Comparison of ENCODE assay signal across 8 cellular contexts in the genomic region with DNA sequence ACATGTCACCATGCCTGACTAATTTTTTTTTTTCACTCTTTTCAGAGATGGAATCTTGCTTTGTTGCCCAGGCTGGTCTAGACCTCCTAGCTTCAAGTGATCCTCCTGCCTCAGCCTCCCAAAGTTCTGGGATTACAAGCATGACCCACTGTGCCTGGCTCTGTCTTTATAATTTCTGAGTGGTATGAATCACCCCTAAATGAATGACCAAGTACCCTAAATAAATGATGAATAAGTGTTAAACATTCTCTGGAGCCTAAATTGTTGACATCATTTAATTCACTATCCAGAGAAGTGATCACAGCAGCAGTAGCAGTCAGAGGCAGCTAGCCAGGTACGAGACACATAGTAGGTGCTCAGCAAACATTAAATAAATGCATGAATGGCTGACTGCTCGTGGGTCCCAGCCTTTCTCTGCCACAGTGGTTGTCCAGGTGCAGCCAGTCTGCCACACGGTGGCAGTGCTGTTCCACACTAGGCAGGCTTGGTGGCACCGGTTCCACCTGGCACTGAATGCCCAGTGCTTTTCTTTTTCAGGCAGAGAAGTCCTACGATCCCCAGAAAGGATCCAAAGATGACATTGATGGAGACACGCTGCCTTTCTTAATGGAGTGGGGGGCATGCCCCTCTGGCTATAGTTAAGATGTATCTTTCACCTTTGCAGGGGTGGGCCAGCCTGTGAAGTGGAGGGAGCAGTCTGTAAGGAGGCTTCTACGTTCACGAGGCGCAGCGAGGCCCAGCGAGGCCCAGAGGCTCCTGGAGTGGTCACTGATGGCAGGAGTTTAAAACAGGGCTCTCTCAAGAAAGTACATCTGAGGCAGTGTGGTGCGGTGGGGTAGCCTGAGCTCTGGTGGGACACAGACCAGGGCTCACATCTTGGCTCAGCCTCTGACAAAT. TPM values are rescaled to one million over a fixed set of nuclear protein-coding genes. Genes with fewer than 3 reads are reported as not detected.
DNase-seq lines count a peak whose midpoint lies in the region; ATAC-seq and TF ChIP-seq lines count a peak whose summit lies in the region.

No MANE protein-coding gene starts in this region.

- no peak overlapping the region for H3K9ac ChIP-seq in HCT116 (ENCODE audit: low read length)

- TF ChIP-seq RAD21 in HCT116 (IDR thresholded peaks at IDR 0.05; ENCODE audit: low read depth): peak; percentile 97

- no peaks in the 10 kb centered on the region for H3K9me2 ChIP-seq in HCT116 (ENCODE audit: insufficient read depth)

- intact Hi-C loops in HCT116 (cut with micrococcal nuclease): loop anchor here (1.0 to 5.0 kb wide), 5 partner anchors 227 to 955 kb away; no protein-coding TSS in a partner anchor
- intact Hi-C loops in breast epithelium (cut with DNase I; ENCODE audit: low total_unique reads): no loop called here

- no peaks in the 10 kb centered on the region for H3K36me3 ChIP-seq in HCT116 (ENCODE audit: control insufficient read depth in 1 of 2, insufficient read depth in 2 of 2, low read length in 2 of 2)
- H3K36me3 ChIP-seq in WERI-Rb-1: no peaks in the 10 kb centered on the region
- H3K36me3 ChIP-seq in breast epithelium: no peaks in the 10 kb centered on the region
- no peaks in the 10 kb centered on the region for H3K36me3 ChIP-seq in kidney epithelial cell (ENCODE audit: control insufficient read depth, insufficient read depth, low read length)

- H3K9me3 ChIP-seq in HCT116 (ENCODE audit: control insufficient read depth in 1 of 2, insufficient read depth in 1 of 2, low read depth in 1 of 2, low read length in 2 of 2) (no peaks in the 10 kb centered on the region), WERI-Rb-1 (ENCODE audit: severe bottlenecking) (no peaks in the 10 kb centered on the region), breast epithelium (no peaks in the 10 kb centered on the region)

- no peaks in the 10 kb centered on the region for H3K79me2 ChIP-seq in HCT116 (ENCODE audit: insufficient read depth, low read length)

- peak; percentile 98 for ATAC-seq in HCT116

- POLR2A ChIA-PET in HCT116 (lab: Charles Lee): no interaction called here

- CTCF ChIA-PET in HCT116 (lab: Charles Lee): interaction anchor here (0.5 to 2.2 kb wide), 6 partner anchors 8 to 956 kb away, joined by 3 to 8 read pairs (median 4); partner anchors contain the start of gene TTC12

- H3K27me3 ChIP-seq in HCT116 (ENCODE audit: insufficient read depth, low read length) (peaks cover 19% of the 10 kb centered on the region), WERI-Rb-1 (ENCODE audit: insufficient read depth, low read depth, severe bottlenecking) (no peaks in the 10 kb centered on the region), breast epithelium (no peaks in the 10 kb centered on the region), kidney epithelial cell (ENCODE audit: control insufficient read depth, insufficient read depth, low read length) (no peaks in the 10 kb centered on the region)

- no peaks in the 10 kb centered on the region for H4K20me1 ChIP-seq in HCT116 (ENCODE audit: insufficient read depth)

- TF ChIP-seq POLR2A in HCT116 (IDR thresholded peaks at IDR 0.05; ENCODE audit: borderline replicate concordance, extremely low read depth, insufficient read depth, insufficient read length) (no peak), breast epithelium (IDR thresholded peaks at IDR 0.05) (no peak)

- RAD21 ChIA-PET in HCT116 (lab: Charles Lee; ENCODE audit: low non-redundant PET in 1 of 2, low total read pairs in 2 of 2, uncharacterized antibody in 2 of 2, unreplicated experiment in 2 of 2): no interaction called here

- DNase-seq in ELF-1 (ENCODE audit: low read depth, low spot score) (peak; percentile 68), HCT116 (ENCODE audit: low read depth, low spot score) (peak; percentile 53), NCI-H1930 (lab: John Stamatoyannopoulos, UW) (peak; percentile 37 to 57), WERI-Rb-1 (peak; percentile 76), breast epithelium (ENCODE audit: low spot score in 2 of 2) (peak; percentile 63 to 71), kidney epithelial cell (ENCODE audit: low read depth) (peak; percentile 5), T1000 (lab: John Stamatoyannopoulos, UW) (no peak)
- DNase-seq in stimulated activated CD4-positive, alpha-beta T cell treated with anti-CD3 and anti-CD28 coated beads, Interleukin-2, amount 100 ng/mL, for 24 hours: peak; percentile 75 to 79

- H3K4me1 ChIP-seq in HCT116 (ENCODE audit: control insufficient read depth in 1 of 2, insufficient read depth in 2 of 2, low read length in 2 of 2) (no peaks in the 10 kb centered on the region), breast epithelium (no peaks in the 10 kb centered on the region)

- H3K27ac ChIP-seq in HCT116 (ENCODE audit: low read depth, low read length) (no peak overlapping the region), WERI-Rb-1 (no peak overlapping the region), breast epithelium (no peak overlapping the region)

- H3K4me2 ChIP-seq in HCT116 (ENCODE audit: low read length): no peak overlapping the region

- no TSS peak for BruUV-seq in HCT116 (replicated peaks; lab: Mats Ljungman, UMichigan)

- TF ChIP-seq CTCF in HCT116 (IDR thresholded peaks at IDR 0.05 in 2 of 3, conservative IDR thresholded peaks at IDR 0.05 in 1 of 3; ENCODE audit: borderline replicate concordance in 1 of 3, insufficient read depth in 1 of 3, low read depth in 2 of 3, low read length in 2 of 3) (peak; percentile 89 to 91 (median 90)), WERI-Rb-1 (IDR thresholded peaks at IDR 0.05; ENCODE audit: low read depth, low read length) (peak; percentile 98), breast epithelium (IDR thresholded peaks at IDR 0.05) (peak; percentile 49 to 95 (median 94)), kidney epithelial cell (IDR thresholded peaks at IDR 0.05; ENCODE audit: insufficient read depth, low read length, poor library complexity, severe bottlenecking) (peak; percentile 96)

- H3K4me3 ChIP-seq in HCT116 (replicated peaks in 1 of 2; ENCODE audit: low read depth in 1 of 2, low read length in 2 of 2): no peak overlapping the region
- H3K4me3 ChIP-seq in WERI-Rb-1 (ENCODE audit: low read depth, low read length): no peak overlapping the region
- no peak overlapping the region for H3K4me3 ChIP-seq in breast epithelium
- no peak overlapping the region for H3K4me3 ChIP-seq in kidney epithelial cell (ENCODE audit: low read depth, low read length)

- H2AFZ ChIP-seq in HCT116 (ENCODE audit: low read depth, low read length, poor library complexity, severe bottlenecking): no peak overlapping the region

TF ChIP-seq in HCT116, 20 proteins besides CTCF, POLR2A, EP300 and RAD21:
- TF ChIP-seq EGR1 (IDR thresholded peaks at IDR 0.05; ENCODE audit: low read depth) (no peak), EZH2phosphoT487 (IDR thresholded peaks at IDR 0.05; ENCODE audit: borderline replicate concordance) (no peak), TCF7L2 (IDR thresholded peaks at IDR 0.05; ENCODE audit: borderline replicate concordance, extremely low read depth, insufficient read depth, insufficient read length) (no peak)

RNA-seq across cellular contexts. Expression of gene TTC12, which starts 8.7 kb away (rescaled TPM):
- total RNA-seq in HCT116 (2021; ENCODE audit: unreplicated experiment) (12.6 TPM), breast epithelium (10 to 100 TPM; 12.3 to 48.4 (median 43.6) TPM), kidney epithelial cell (15.2 and 17.1 TPM in 2 replicates)
- 7.3 and 8.6 TPM in 2 replicates for polyA plus RNA-seq in HCT116 (2012)
